ENCODE assay signal across 8 cellular contexts in genomic region chr12:92080390-92081285, GRCh38.
DNase-seq lines count a peak whose midpoint lies in the region; ATAC-seq and TF ChIP-seq lines count a peak whose summit lies in the region.

No MANE protein-coding gene starts in this region.

- H3K4me2 ChIP-seq in hepatocyte: peak overlapping the region; percentile 29

- H3K79me2 ChIP-seq in hepatocyte: no peaks in the 10 kb centered on the region

- H3K4me3 Mint-ChIP-seq in T-cell: peak overlapping the region; percentile 60 to 65 (median 64)

- POLR2A ChIA-PET in T-cell (lab: Charles Lee): no interaction called here

- H3K27ac Mint-ChIP-seq in T-cell: peak overlapping the region; percentile 88 to 92

- no peaks in the 10 kb centered on the region for H4K20me1 ChIP-seq in hepatocyte (ENCODE audit: insufficient read depth, poor library complexity, severe bottlenecking)

- no peaks in the 10 kb centered on the region for H3K9me3 ChIP-seq in hepatocyte (ENCODE audit: low read depth)

- peaks cover 77 to 82% (median 78%) of the 10 kb centered on the region in 3 donors for H3K4me1 Mint-ChIP-seq in T-cell

- no peaks in the 10 kb centered on the region for H3K27me3 ChIP-seq in hepatocyte

- peak overlapping the region; percentile 64 for H3K27ac ChIP-seq in hepatocyte

- WGBS in hepatocyte (ENCODE audit: low lambda C conversion rate, missing lambda C conversion rate): 44% methylated on average over 7 of the region's 7 CpGs

- peaks cover 20% of the 10 kb centered on the region for H3K36me3 Mint-ChIP-seq in T-cell

- H3K4me1 ChIP-seq in hepatocyte (ENCODE audit: insufficient read depth): peaks cover 10% of the 10 kb centered on the region

- CTCF ChIA-PET in T-cell (lab: Charles Lee): no interaction called here

- peak; percentile 28 for DNase-seq in stimulated activated CD4-positive, alpha-beta T cell treated with anti-CD3 and anti-CD28 coated beads, Interleukin-15, amount 100 ng/mL, for 24 hours
- DNase-seq in stimulated activated CD4-positive, alpha-beta T cell treated with anti-CD3 and anti-CD28 coated beads, Interleukin-12 subunit alpha, Interleukin-12 subunit beta, amount 100 ng/mL, for 4 hours: no peak
- DNase-seq in T-cell (no peak), hepatocyte (ENCODE audit: low spot score) (peak; percentile 64), D341Med (ENCODE audit: low spot score) (no peak), COLO668 (lab: John Stamatoyannopoulos, UW; ENCODE audit: unreplicated experiment) (no peak), NCI-H128 (lab: John Stamatoyannopoulos, UW; ENCODE audit: unreplicated experiment) (no peak)

- no peak overlapping the region for H3K4me3 ChIP-seq in hepatocyte

- ATAC-seq in HG03135 (IDR thresholded peaks at IDR 0.05; ENCODE audit: unreplicated experiment) (peak; percentile 51), T-cell (replicated peaks in 1 of 4) (peak; percentile 79 to 81 (median 80))

- no peak for TF ChIP-seq CTCF in hepatocyte (IDR thresholded peaks at IDR 0.05; ENCODE audit: poor library complexity)

- no peaks in the 10 kb centered on the region for H3K9me2 ChIP-seq in hepatocyte (replicated peaks; ENCODE audit: insufficient read depth)

- H2AFZ ChIP-seq in hepatocyte: no peak overlapping the region

- H3K36me3 ChIP-seq in hepatocyte (replicated peaks; ENCODE audit: insufficient read depth, low read depth): no peaks in the 10 kb centered on the region

- no peaks in the 10 kb centered on the region for H3K27me3 Mint-ChIP-seq in T-cell

- peaks cover 0 to 4% (median 0%) of the 10 kb centered on the region in 3 donors for H3K9me3 Mint-ChIP-seq in T-cell

Comparison
In these comparisons a context has a peak if more than half of its experiments do, and no peak if none do; other contexts are left out.
1. DNase-seq: peak in stimulated activated CD4-positive, alpha-beta T cell treated with anti-CD3 and anti-CD28 coated beads, Interleukin-15, amount 100 ng/mL, for 24 hours (single experiment) and hepatocyte (single experiment); none in stimulated activated CD4-positive, alpha-beta T cell treated with anti-CD3 and anti-CD28 coated beads, Interleukin-12 subunit alpha, Interleukin-12 subunit beta, amount 100 ng/mL, for 4 hours (single experiment), T-cell (0 of 34), D341Med (single experiment), COLO668 (single experiment) and NCI-H128 (single experiment).